11 cellular contexts compared by ENCODE assay signal in the genomic region with DNA sequence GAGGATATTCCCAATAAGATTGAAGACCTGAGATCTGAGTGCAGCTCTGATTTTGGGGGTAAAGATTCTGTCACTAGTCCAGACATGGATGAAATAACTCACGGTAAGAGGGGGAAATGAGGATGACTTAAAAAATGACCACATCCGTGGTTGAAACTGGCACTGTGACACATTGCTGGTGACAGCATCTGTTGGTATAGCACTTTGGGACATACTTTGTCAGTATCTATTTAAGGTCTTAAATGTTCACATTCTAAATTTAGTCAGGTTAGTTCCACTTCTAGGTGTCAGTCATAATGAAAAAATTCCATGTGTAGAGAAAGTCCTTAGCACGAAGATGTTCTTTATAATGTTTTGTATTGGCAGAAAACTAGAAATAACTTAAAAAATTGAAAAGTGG.
DNase-seq lines count a peak whose midpoint lies in the region; ATAC-seq, FAIRE-seq and TF ChIP-seq lines count a peak whose summit lies in the region.
"Had no signal": no experiment of that assay in that cellular context is flagged by ENCODE, and none has a peak within 500 bp of the region (broad histone marks: within the 10 kb centered on the region; RNA-seq: fewer than 3 reads in every experiment).

No MANE protein-coding gene starts in this region.

- DNase-seq in GM12892 (ENCODE audit: insufficient read length) (peak; percentile 19), Karpas-422 (no peak), erythroblast (lab: John Stamatoyannopoulos, UW) (no peak)
- DNase-seq in central memory CD8-positive, alpha-beta T cell (ENCODE audit: low spot score in 2 of 2): no peak
- DNase-seq in effector CD8-positive, alpha-beta T cell (lab: John Stamatoyannopoulos, UW): no peak
- DNase-seq: NCI-H187 treated with DMSO at 0.1 percent for 48 hours had no signal

- peaks cover 61% of the 10 kb centered on the region for H3K36me3 Mint-ChIP-seq in central memory CD8-positive, alpha-beta T cell (ENCODE audit: insufficient read depth)

- no peaks in the 10 kb centered on the region for H3K4me1 ChIP-seq in Karpas-422 (ENCODE audit: low read length)

- H3K27ac Mint-ChIP-seq in central memory CD8-positive, alpha-beta T cell (ENCODE audit: low read depth): no peak overlapping the region
- H3K27ac Mint-ChIP-seq: neural progenitor cell had no signal

- H3K9me2 ChIP-seq in Karpas-422 (replicated peaks; ENCODE audit: insufficient read depth, low read length): no peaks in the 10 kb centered on the region

- peaks cover 41% of the 10 kb centered on the region for H3K36me3 ChIP-seq in Karpas-422 (ENCODE audit: insufficient read depth, low read length)

- H3K9me3 ChIP-seq in Karpas-422 (ENCODE audit: low read length): no peaks in the 10 kb centered on the region

- no peak overlapping the region for H3K4me3 ChIP-seq in Karpas-422 (ENCODE audit: low read length)
- H3K4me3 ChIP-seq: hepatocyte, neural progenitor cell had no signal

- H2AFZ ChIP-seq in Karpas-422 (ENCODE audit: low read length): no peak overlapping the region
- H2AFZ ChIP-seq: hepatocyte, neural progenitor cell had no signal

- no peaks in the 10 kb centered on the region for H4K20me1 ChIP-seq in Karpas-422 (ENCODE audit: insufficient read depth, low read depth, low read length)

- no peaks in the 10 kb centered on the region for H3K4me1 Mint-ChIP-seq in central memory CD8-positive, alpha-beta T cell

- H3K4me3 Mint-ChIP-seq in central memory CD8-positive, alpha-beta T cell: no peak overlapping the region
- H3K4me3 Mint-ChIP-seq: neural progenitor cell had no signal

- H3K27me3 Mint-ChIP-seq in central memory CD8-positive, alpha-beta T cell: no peaks in the 10 kb centered on the region

- FAIRE-seq in GM12892 (lab: Jason Lieb, UNC): peak; percentile 67

- H3K27ac ChIP-seq in Karpas-422 (ENCODE audit: low read length): no peak overlapping the region
- H3K27ac ChIP-seq: hepatocyte, neural progenitor cell had no signal

- ATAC-seq in GM19452 (IDR thresholded peaks at IDR 0.05; ENCODE audit: unreplicated experiment): peak; percentile 79
- ATAC-seq in HG03432 (IDR thresholded peaks at IDR 0.05; ENCODE audit: unreplicated experiment): peak; percentile 75
- ATAC-seq in central memory CD8-positive, alpha-beta T cell (replicated peaks; ENCODE audit: extremely low read depth, poor library complexity, severe bottlenecking): peak; percentile 40
- ATAC-seq in GM21526 (IDR thresholded peaks at IDR 0.05; ENCODE audit: low FRiP score, unreplicated experiment): no peak

- H3K79me2 ChIP-seq in Karpas-422 (ENCODE audit: low read length): no peaks in the 10 kb centered on the region
- H3K79me2 ChIP-seq: hepatocyte had no signal

- no peak for TF ChIP-seq POLR2A in GM12892 (IDR thresholded peaks at IDR 0.05; ENCODE audit: low read depth, low read length)
- TF ChIP-seq POLR2A in erythroblast (IDR thresholded peaks at IDR 0.05; ENCODE audit: low read length): no peak

- no peaks in the 10 kb centered on the region for H3K9me3 Mint-ChIP-seq in central memory CD8-positive, alpha-beta T cell

- H3K4me2 ChIP-seq in Karpas-422 (ENCODE audit: low read depth, low read length, poor library complexity, severe bottlenecking): no peak overlapping the region
- H3K4me2 ChIP-seq: hepatocyte, neural progenitor cell had no signal

- no peaks in the 10 kb centered on the region for H3K27me3 ChIP-seq in Karpas-422 (ENCODE audit: low read length)
- H3K27me3 ChIP-seq: hepatocyte, neural progenitor cell had no signal

- no peak overlapping the region for H3K9ac ChIP-seq in Karpas-422 (ENCODE audit: low read length)
- H3K9ac ChIP-seq: neural progenitor cell had no signal
